Comparison of ENCODE assay signal across 25 cellular contexts in genomic region chr4:39201963-39202362, GRCh38.
"Had no signal": no experiment of that assay in that cellular context is flagged by ENCODE, and none has a peak within 500 bp of the region (broad histone marks: within the 10 kb centered on the region; RNA-seq: fewer than 3 reads in every experiment).

No MANE protein-coding gene starts in this region.

- H3K4me1 ChIP-seq: colonic mucosa, esophagus muscularis mucosa, foreskin keratinocyte, gastrocnemius medialis, heart right ventricle, left lung had no signal

- H3K27me3 ChIP-seq: colonic mucosa, esophagus muscularis mucosa, foreskin keratinocyte, gastrocnemius medialis, heart right ventricle, left lung had no signal

- H3K4me1 Mint-ChIP-seq: endodermal cell; mesothelial cell of epicardium; naive B cell; naive thymus-derived CD8-positive, alpha-beta T cell had no signal

- FAIRE-seq: endothelial cell of umbilical vein, islet of Langerhans, keratinocyte had no signal

- H3K9me3 Mint-ChIP-seq: effector memory CD8-positive, alpha-beta T cell; naive thymus-derived CD8-positive, alpha-beta T cell had no signal

- H3K27ac Mint-ChIP-seq: dendritic cell treated with granulocyte-macrophage colony-stimulating factor and Interleukin-4, amounts not matched to agents 40 ng/mL and 50 ng/mL, for 4 days; effector memory CD8-positive, alpha-beta T cell; endodermal cell; mesothelial cell of epicardium; naive thymus-derived CD8-positive, alpha-beta T cell had no signal

- H3K27me3 Mint-ChIP-seq: dendritic cell treated with granulocyte-macrophage colony-stimulating factor and Interleukin-4, amounts not matched to agents 40 ng/mL and 50 ng/mL, for 4 days; effector memory CD8-positive, alpha-beta T cell; naive B cell; naive thymus-derived CD8-positive, alpha-beta T cell had no signal

- H3K9me3 ChIP-seq: colonic mucosa, esophagus muscularis mucosa, gastrocnemius medialis, left lung, lower lobe of right lung, mucosa of descending colon had no signal

- H3K4me3 Mint-ChIP-seq: dendritic cell treated with granulocyte-macrophage colony-stimulating factor and Interleukin-4, amounts not matched to agents 40 ng/mL and 50 ng/mL, for 4 days; effector memory CD8-positive, alpha-beta T cell; endodermal cell; mesothelial cell of epicardium; naive B cell; naive thymus-derived CD8-positive, alpha-beta T cell had no signal

- H3K36me3 ChIP-seq: colonic mucosa had no signal

- DNase-seq: colonic mucosa; cortex of kidney; effector CD8-positive, alpha-beta T cell; effector memory CD8-positive, alpha-beta T cell; endodermal cell; foreskin keratinocyte; gastrocnemius medialis; glutamatergic neuron; head of caudate nucleus; heart right ventricle; hippocampal formation; left cardiac atrium; left lung; left ventricle myocardium superior; lower lobe of right lung; mesenchymal stem cell; mucosa of descending colon; naive B cell; naive thymus-derived CD8-positive, alpha-beta T cell had no signal

- H3K4me3 ChIP-seq: colonic mucosa, esophagus muscularis mucosa, gastrocnemius medialis, heart right ventricle, left lung, lower lobe of right lung, mucosa of descending colon had no signal
